26 cellular contexts compared by ENCODE assay signal in the genomic region with DNA sequence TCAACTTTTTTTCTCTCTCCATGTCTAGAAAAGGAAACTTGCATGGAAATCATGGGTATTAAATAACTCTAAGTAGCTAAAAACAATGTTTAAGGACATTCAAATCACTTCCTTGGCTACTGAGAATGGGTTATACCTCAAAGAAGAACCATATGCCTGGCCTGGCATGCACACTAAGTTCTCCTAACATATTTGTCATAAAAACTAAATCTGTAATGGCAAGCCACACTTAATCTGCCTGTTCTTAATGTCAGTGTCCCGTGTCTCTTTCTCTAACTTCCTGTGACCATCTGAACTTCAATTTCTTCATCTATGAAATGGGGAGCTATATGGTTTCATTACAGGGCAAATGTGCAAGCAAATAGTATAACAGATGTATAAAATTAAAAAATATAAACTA. TPM values are rescaled to one million over a fixed set of nuclear protein-coding genes. Genes with fewer than 3 reads are reported as not detected.
"Had no signal": no experiment of that assay in that cellular context is flagged by ENCODE, and none has a peak within 500 bp of the region (broad histone marks: within the 10 kb centered on the region; RNA-seq: fewer than 3 reads in every experiment).

No MANE protein-coding gene starts in this region.

- H3K79me2 ChIP-seq: parathyroid adenoma had no signal

- H3K4me1 Mint-ChIP-seq: naive B cell; natural killer cell; stimulated activated naive B cell treated with anti-CD40 and anti-IgM and Interleukin-4, amounts not matched to agents 10 μg/mL and 1 μg/mL and 100 μg/mL, for 72 hours had no signal

- H3K4me1 ChIP-seq: left lung, parathyroid adenoma, psoas muscle, right lobe of liver, stomach, suprapubic skin, upper lobe of right lung had no signal

- H3K27me3 Mint-ChIP-seq: naive B cell; stimulated activated naive B cell treated with anti-CD40 and anti-IgM and Interleukin-4, amounts not matched to agents 10 μg/mL and 1 μg/mL and 100 μg/mL, for 72 hours had no signal

- H3K27ac ChIP-seq: left lung, parathyroid adenoma, psoas muscle, right lobe of liver, skin epidermis, suprapubic skin, thoracic aorta, tibial artery, upper lobe of right lung had no signal

- H3K4me3 Mint-ChIP-seq: mesothelial cell of epicardium; naive B cell; natural killer cell; stimulated activated naive B cell treated with anti-CD40 and anti-IgM and Interleukin-4, amounts not matched to agents 10 μg/mL and 1 μg/mL and 100 μg/mL, for 72 hours had no signal

- DNase-seq: hippocampal formation; kidney; left colon; left lung; mesendoderm; naive B cell; natural killer cell; psoas muscle; right lobe of liver; stimulated activated CD4-positive, alpha-beta T cell treated with anti-CD3 and anti-CD28 coated beads, Interleukin-12 subunit alpha, Interleukin-12 subunit beta, amount 100 ng/mL, for 4 hours; stimulated activated CD4-positive, alpha-beta T cell treated with anti-CD3 and anti-CD28 coated beads, Interleukin-15, amount 100 ng/mL, for 24 hours; stimulated activated CD4-positive, alpha-beta T cell treated with anti-CD3 and anti-CD28 coated beads, Interleukin-2, amount 100 ng/mL, for 24 hours; stimulated activated CD4-positive, alpha-beta T cell treated with anti-CD3 and anti-CD28 coated beads, Interleukin-4, amount 100 ng/mL, for 1 hour; stimulated activated naive B cell treated with anti-CD40 and anti-IgM and Interleukin-4, amounts not matched to agents 10 μg/mL and 1 μg/mL and 100 μg/mL, for 72 hours; stimulated activated naive CD8-positive, alpha-beta T cell treated with anti-CD3 and anti-CD28 coated beads, Interleukin-15, Interleukin-2, amounts not matched to agents 100 U/mL and 50 U/mL, for 24 hours; stomach; tibial artery; trophoblast cell; upper lobe of right lung had no signal

- H3K9me3 Mint-ChIP-seq: mesothelial cell of epicardium; stimulated activated naive B cell treated with anti-CD40 and anti-IgM and Interleukin-4, amounts not matched to agents 10 μg/mL and 1 μg/mL and 100 μg/mL, for 72 hours had no signal

- H3K4me3 ChIP-seq: left lung, lung, psoas muscle, right lobe of liver, skin epidermis, stomach, suprapubic skin, thoracic aorta, tibial artery, upper lobe of right lung had no signal

- ATAC-seq: left colon; left lung; natural killer cell; psoas muscle; right lobe of liver; stimulated activated naive B cell treated with anti-CD40 and anti-IgM and Interleukin-4, amounts not matched to agents 10 μg/mL and 1 μg/mL and 100 μg/mL, for 72 hours; stimulated activated naive CD8-positive, alpha-beta T cell treated with anti-CD3 and anti-CD28 coated beads, Interleukin-15, Interleukin-2, amounts not matched to agents 100 U/mL and 50 U/mL, for 24 hours; upper lobe of right lung had no signal

- H3K9me3 ChIP-seq: left lung, psoas muscle, right lobe of liver, stomach, suprapubic skin, thoracic aorta, tibial artery, upper lobe of right lung had no signal

- H3K27me3 ChIP-seq: left lung, right lobe of liver, stomach, suprapubic skin, tibial artery, upper lobe of right lung had no signal

- H3K36me3 ChIP-seq: left lung, right lobe of liver, stomach, suprapubic skin, thoracic aorta, tibial artery, upper lobe of right lung had no signal

- H3K27ac Mint-ChIP-seq: mesothelial cell of epicardium; naive B cell; natural killer cell; stimulated activated naive B cell treated with anti-CD40 and anti-IgM and Interleukin-4, amounts not matched to agents 10 μg/mL and 1 μg/mL and 100 μg/mL, for 72 hours had no signal

- H2AFZ ChIP-seq: parathyroid adenoma had no signal

- H3K36me3 Mint-ChIP-seq: mesothelial cell of epicardium; naive B cell; natural killer cell; stimulated activated naive B cell treated with anti-CD40 and anti-IgM and Interleukin-4, amounts not matched to agents 10 μg/mL and 1 μg/mL and 100 μg/mL, for 72 hours had no signal

RNA-seq across cellular contexts. Expression of gene PDE1A, which starts 11.1 kb away (rescaled TPM):
- total RNA-seq: mononuclear cell, natural killer cell had no signal
